In genomic region chr2:127175406-127175805, GRCh38 we compare ENCODE assay signal across 14 cellular contexts. TPM values are rescaled to one million over a fixed set of nuclear protein-coding genes. Genes with fewer than 3 reads are reported as not detected.
A peak's percentile ranks its signal among the peaks of the same experiment; 100 is the strongest.
DNase-seq lines count a peak whose midpoint lies in the region; TF ChIP-seq lines count a peak whose summit lies in the region.
"Had no signal": no experiment of that assay in that cellular context is flagged by ENCODE, and none has a peak within 500 bp of the region (broad histone marks: within the 10 kb centered on the region; RNA-seq: fewer than 3 reads in every experiment).

No MANE protein-coding gene starts in this region.

- 53 to 66% (median 61%) methylated on average over 7 of the region's 7 CpGs for WGBS in adipose tissue, 3 donors
- 46% methylated on average over 7 of the region's 7 CpGs for WGBS in prostate gland

- H3K27me3 Mint-ChIP-seq in CD14-positive monocyte (ENCODE audit: low read depth in 3 of 3) = peaks cover 0 to 7% (median 3%) of the 10 kb centered on the region in 3 donors

- peaks cover under 1 to 8% (median 3%) of the 10 kb centered on the region in 7 donors for H3K9me3 Mint-ChIP-seq in CD14-positive monocyte

- H3K4me3 ChIP-seq in left ventricle myocardium inferior = no peak overlapping the region
- H3K4me3 ChIP-seq in prostate gland = no peak overlapping the region

- no peak overlapping the region for H3K4me3 Mint-ChIP-seq in CD14-positive monocyte
- H3K4me3 Mint-ChIP-seq: activated naive CD8-positive, alpha-beta T cell treated with anti-CD3 and anti-CD28 coated beads, Interleukin-2, amount 10 ng/mL, durations not matched to agents 7 days and 5 days; neural crest cell had no signal

- intact Hi-C loops in left ventricle myocardium inferior (cut with micrococcal nuclease) = no loop called here
- intact Hi-C loops in prostate gland (cut with DNase I) = loop anchor here (5.0 kb wide), 1 partner anchor 68 kb away; the partner anchor contains the start of gene BIN1
- intact Hi-C loops in CD14-positive monocyte (cut with micrococcal nuclease) = no loop called here

- DNase-seq in AG08395 (ENCODE audit: low spot score) (peak; percentile 69), left ventricle myocardium inferior (peak; percentile 50), prostate gland (ENCODE audit: low spot score) (no peak), CD14-positive monocyte (ENCODE audit: low spot score) (no peak), GF-D8 (lab: John Stamatoyannopoulos, UW) (no peak)
- no peak for DNase-seq in activated CD8-positive, alpha-beta memory T cell treated with anti-CD3 and anti-CD28 coated beads, Interleukin-2, amount 50 U/mL, for 4 hours
- no peak for DNase-seq in effector CD8-positive, alpha-beta T cell (lab: John Stamatoyannopoulos, UW)
- DNase-seq: activated CD8-positive, alpha-beta memory T cell treated with anti-CD3 and anti-CD28 coated beads for 24 hours; activated naive CD8-positive, alpha-beta T cell treated with anti-CD3 and anti-CD28 coated beads, Interleukin-2, amount 10 ng/mL, durations not matched to agents 7 days and 5 days; AML-193; NCI-H1694 treated with DMSO at 0.1 percent for 48 hours; stimulated activated naive CD8-positive, alpha-beta T cell treated with anti-CD3 and anti-CD28 coated beads, Interleukin-15, Interleukin-2, amounts not matched to agents 100 U/mL and 50 U/mL, for 24 hours had no signal

- H3K36me3 Mint-ChIP-seq in CD14-positive monocyte = no peaks in the 10 kb centered on the region
- H3K36me3 Mint-ChIP-seq: activated naive CD8-positive, alpha-beta T cell treated with anti-CD3 and anti-CD28 coated beads, Interleukin-2, amount 10 ng/mL, durations not matched to agents 7 days and 5 days had no signal

- H3K27ac ChIP-seq in adipose tissue (ENCODE audit: low read depth, low read length) (peak overlapping the region; percentile 80), left ventricle myocardium inferior (replicated peaks) (peak overlapping the region; percentile 17), prostate gland (peak overlapping the region; percentile 46 to 71)

- H3K9me3 ChIP-seq in left ventricle myocardium inferior (replicated peaks) = peaks cover 16% of the 10 kb centered on the region
- H3K9me3 ChIP-seq in prostate gland = no peaks in the 10 kb centered on the region

- H3K27me3 ChIP-seq in left ventricle myocardium inferior (ENCODE audit: low read depth) = peaks cover 29% of the 10 kb centered on the region
- H3K27me3 ChIP-seq in prostate gland (replicated peaks; ENCODE audit: insufficient read depth) = no peaks in the 10 kb centered on the region

- peak overlapping the region in 2 of 7 donors; percentile 62 to 74 for H3K27ac Mint-ChIP-seq in CD14-positive monocyte
- H3K27ac Mint-ChIP-seq: activated naive CD8-positive, alpha-beta T cell treated with anti-CD3 and anti-CD28 coated beads, Interleukin-2, amount 10 ng/mL, durations not matched to agents 7 days and 5 days had no signal

- no peak for TF ChIP-seq CTCF in left ventricle myocardium inferior (IDR thresholded peaks at IDR 0.05; ENCODE audit: borderline replicate concordance)
- TF ChIP-seq CTCF in prostate gland (IDR thresholded peaks at IDR 0.05) = no peak
- no peak for TF ChIP-seq CTCF in CD14-positive monocyte (IDR thresholded peaks at IDR 0.05)

- peaks cover 30% of the 10 kb centered on the region for H3K4me1 ChIP-seq in left ventricle myocardium inferior
- no peaks in the 10 kb centered on the region for H3K4me1 ChIP-seq in prostate gland (replicated peaks)

- peaks cover 51% of the 10 kb centered on the region for H3K4me1 Mint-ChIP-seq in CD14-positive monocyte
- H3K4me1 Mint-ChIP-seq: activated naive CD8-positive, alpha-beta T cell treated with anti-CD3 and anti-CD28 coated beads, Interleukin-2, amount 10 ng/mL, durations not matched to agents 7 days and 5 days had no signal

- H3K36me3 ChIP-seq in left ventricle myocardium inferior (no peaks in the 10 kb centered on the region), prostate gland (no peaks in the 10 kb centered on the region)

- no peak for TF ChIP-seq POLR2A in prostate gland (IDR thresholded peaks at IDR 0.05)

RNA-seq across cellular contexts. Expression of gene CYP27C1, which starts 44.7 kb away (rescaled TPM):
- polyA plus RNA-seq in adipose tissue = under 1 TPM; 0.08 to 0.67 (median 0.43) TPM
- 0.11 TPM for total RNA-seq in left ventricle myocardium inferior
- 1 to 10 TPM in 1 of 2 donors, not detected in 1; 1.8 TPM for total RNA-seq in prostate gland
- polyA plus RNA-seq in CD14-positive monocyte = not detected
- total RNA-seq: activated naive CD8-positive, alpha-beta T cell treated with anti-CD3 and anti-CD28 coated beads, Interleukin-2, amount 10 ng/mL, durations not matched to agents 7 days and 5 days had no signal

Comparison
In these comparisons a context has a peak if more than half of its experiments do, and no peak if none do; other contexts are left out.
1. DNase-seq: peak in AG08395 (single experiment) and left ventricle myocardium inferior (single experiment); none in prostate gland (single experiment), activated CD8-positive, alpha-beta memory T cell treated with anti-CD3 and anti-CD28 coated beads, Interleukin-2, amount 50 U/mL, for 4 hours (single experiment), effector CD8-positive, alpha-beta T cell (single experiment), CD14-positive monocyte (single experiment) and GF-D8 (single experiment).
2. H3K27ac ChIP-seq: peak in every context shown above with its lines; median percentile 80 in adipose tissue; 58 in prostate gland; 17 in left ventricle myocardium inferior.